ENCODE assay signal across 40 cellular contexts in genomic region chr16:1050466-1050865, GRCh38. TPM values are rescaled to one million over a fixed set of nuclear protein-coding genes. Genes with fewer than 3 reads are reported as not detected.
"Had no signal": no experiment of that assay in that cellular context is flagged by ENCODE, and none has a peak within 500 bp of the region (broad histone marks: within the 10 kb centered on the region; RNA-seq: fewer than 3 reads in every experiment).

No MANE protein-coding gene starts in this region.

- H3K27ac Mint-ChIP-seq: activated CD4-positive, alpha-beta memory T cell treated with anti-CD3 and anti-CD28 coated beads for 36 hours; activated CD4-positive, alpha-beta T cell treated with anti-CD3 and anti-CD28 coated beads for 36 hours; activated CD4-positive, alpha-beta T cell treated with anti-CD3 and anti-CD28 coated beads, Interleukin-2, amount 10 ng/mL, durations not matched to agents 24 days and 14 days; activated CD8-positive, alpha-beta memory T cell treated with anti-CD3 and anti-CD28 coated beads, Interleukin-2, amount 10 ng/mL, durations not matched to agents 7 days and 5 days; activated CD8-positive, alpha-beta T cell treated with anti-CD3 and anti-CD28 coated beads, Interleukin-2, amount 10 ng/mL, durations not matched to agents 7 days and 5 days; activated naive CD4-positive, alpha-beta T cell treated with anti-CD3 and anti-CD28 coated beads, Interleukin-2, amount 10 ng/mL, durations not matched to agents 7 days and 5 days; activated naive CD4-positive, alpha-beta T cell treated with anti-CD3 and anti-CD28 coated beads, Interleukin-2, amount 50 U/mL, for 72 hours; activated naive CD8-positive, alpha-beta T cell treated with anti-CD3 and anti-CD28 coated beads, Interleukin-2, amount 10 ng/mL, durations not matched to agents 7 days and 5 days; activated T-helper 1 cell treated with anti-CD3 and anti-CD28 coated beads, Interleukin-12 subunit alpha, Interleukin-12 subunit beta, Interleukin-2, Interleukin-4 antibody, amounts not matched to agents 30 ng/mL and 10 ng/mL and 1 ng/mL, durations not matched to agents 14 hours and 24 hours and 36 hours; activated T-helper 2 cell treated with anti-CD3 and anti-CD28 coated beads, Interferon-gamma antibody, Interleukin-2, Interleukin-4, amounts not matched to agents 10 μg/mL and 5 μg/mL and 100 μg/mL, durations not matched to agents 14 hours and 24 hours and 36 hours; effector memory CD8-positive, alpha-beta T cell; T-cell; T-helper 1 cell treated with Interleukin-12 subunit alpha and Interleukin-12 subunit beta and Interleukin-4 antibody, amounts not matched to agents 30 μg/mL and 1 μg/mL, for 36 hours; T-helper 2 cell treated with Interferon-gamma antibody and Interleukin-4, amounts not matched to agents 5 μg/mL and 100 μg/mL, for 36 hours had no signal

- H3K36me3 Mint-ChIP-seq: activated CD4-positive, alpha-beta memory T cell treated with anti-CD3 and anti-CD28 coated beads for 36 hours; activated CD8-positive, alpha-beta memory T cell treated with anti-CD3 and anti-CD28 coated beads, Interleukin-2, amount 10 ng/mL, durations not matched to agents 7 days and 5 days; activated naive CD4-positive, alpha-beta T cell treated with anti-CD3 and anti-CD28 coated beads, Interleukin-2, amount 10 ng/mL, durations not matched to agents 7 days and 5 days; activated naive CD4-positive, alpha-beta T cell treated with anti-CD3 and anti-CD28 coated beads, Interleukin-2, amount 50 U/mL, for 72 hours; activated naive CD8-positive, alpha-beta T cell treated with anti-CD3 and anti-CD28 coated beads, Interleukin-2, amount 10 ng/mL, durations not matched to agents 7 days and 5 days; brain; T-cell had no signal

- H3K4me3 Mint-ChIP-seq: activated CD4-positive, alpha-beta memory T cell treated with anti-CD3 and anti-CD28 coated beads for 36 hours; activated CD4-positive, alpha-beta T cell treated with anti-CD3 and anti-CD28 coated beads for 36 hours; activated CD4-positive, alpha-beta T cell treated with anti-CD3 and anti-CD28 coated beads, Interleukin-2, amount 10 ng/mL, durations not matched to agents 24 days and 14 days; activated CD8-positive, alpha-beta memory T cell treated with anti-CD3 and anti-CD28 coated beads, Interleukin-2, amount 10 ng/mL, durations not matched to agents 7 days and 5 days; activated CD8-positive, alpha-beta T cell treated with anti-CD3 and anti-CD28 coated beads, Interleukin-2, amount 10 ng/mL, durations not matched to agents 7 days and 5 days; activated naive CD4-positive, alpha-beta T cell treated with anti-CD3 and anti-CD28 coated beads, Interleukin-2, amount 10 ng/mL, durations not matched to agents 7 days and 5 days; activated naive CD8-positive, alpha-beta T cell treated with anti-CD3 and anti-CD28 coated beads, Interleukin-2, amount 10 ng/mL, durations not matched to agents 7 days and 5 days; activated T-helper 1 cell treated with anti-CD3 and anti-CD28 coated beads, Interleukin-12 subunit alpha, Interleukin-12 subunit beta, Interleukin-2, Interleukin-4 antibody, amounts not matched to agents 30 ng/mL and 10 ng/mL and 1 ng/mL, durations not matched to agents 14 hours and 24 hours and 36 hours; brain; central memory CD8-positive, alpha-beta T cell; effector memory CD8-positive, alpha-beta T cell; T-cell; T-helper 1 cell treated with Interleukin-12 subunit alpha and Interleukin-12 subunit beta and Interleukin-4 antibody, amounts not matched to agents 30 μg/mL and 1 μg/mL, for 36 hours; T-helper 2 cell treated with Interferon-gamma antibody and Interleukin-4, amounts not matched to agents 5 μg/mL and 100 μg/mL, for 36 hours had no signal

- H3K27me3 Mint-ChIP-seq: activated CD4-positive, alpha-beta memory T cell treated with anti-CD3 and anti-CD28 coated beads for 36 hours; activated CD4-positive, alpha-beta T cell treated with anti-CD3 and anti-CD28 coated beads for 36 hours; activated CD4-positive, alpha-beta T cell treated with anti-CD3 and anti-CD28 coated beads, Interleukin-2, amount 10 ng/mL, durations not matched to agents 24 days and 14 days; activated CD8-positive, alpha-beta memory T cell treated with anti-CD3 and anti-CD28 coated beads, Interleukin-2, amount 10 ng/mL, durations not matched to agents 7 days and 5 days; activated naive CD4-positive, alpha-beta T cell treated with anti-CD3 and anti-CD28 coated beads, Interleukin-2, amount 10 ng/mL, durations not matched to agents 7 days and 5 days; activated naive CD8-positive, alpha-beta T cell treated with anti-CD3 and anti-CD28 coated beads, Interleukin-2, amount 10 ng/mL, durations not matched to agents 7 days and 5 days; brain; central memory CD8-positive, alpha-beta T cell; T-cell had no signal

- H3K27me3 ChIP-seq: ascending aorta, cardiac muscle cell had no signal

- H3K4me1 ChIP-seq: breast epithelium had no signal

- H3K36me3 ChIP-seq: ascending aorta, breast epithelium, cardiac muscle cell, esophagus muscularis mucosa, gastroesophageal sphincter, WERI-Rb-1 had no signal

- H3K4me3 ChIP-seq: ascending aorta, breast epithelium, cardiac muscle cell, esophagus muscularis mucosa, gastroesophageal sphincter had no signal

- DNase-seq: activated CD4-positive, alpha-beta memory T cell treated with anti-CD3 and anti-CD28 coated beads for 36 hours; activated CD4-positive, alpha-beta T cell treated with anti-CD3 and anti-CD28 coated beads for 36 hours; activated CD4-positive, alpha-beta T cell treated with anti-CD3 and anti-CD28 coated beads, Interleukin-2, amount 10 ng/mL, durations not matched to agents 24 days and 14 days; activated CD4-positive, CD25-positive, alpha-beta regulatory T cell; activated CD4-positive, CD25-positive, alpha-beta regulatory T cell treated with anti-CD3 and anti-CD28 coated beads, Interleukin-2, amount 50 U/mL, for 72 hours; activated CD8-positive, alpha-beta memory T cell treated with anti-CD3 and anti-CD28 coated beads, Interleukin-2, amount 10 ng/mL, durations not matched to agents 7 days and 5 days; activated CD8-positive, alpha-beta memory T cell treated with anti-CD3 and anti-CD28 coated beads, Interleukin-2, amount 50 U/mL, for 4 hours; activated CD8-positive, alpha-beta T cell treated with anti-CD3 and anti-CD28 coated beads, Interleukin-2, amount 10 ng/mL, durations not matched to agents 7 days and 5 days; activated effector memory CD4-positive, alpha-beta T cell treated with anti-CD3 and anti-CD28 coated beads, Interleukin-2, amount 50 U/mL, for 16 hours; activated naive CD4-positive, alpha-beta T cell treated with anti-CD3 and anti-CD28 coated beads, Interleukin-2, amount 10 ng/mL, durations not matched to agents 7 days and 5 days; activated naive CD8-positive, alpha-beta T cell treated with anti-CD3 and anti-CD28 coated beads, Interleukin-2, amount 10 ng/mL, durations not matched to agents 7 days and 5 days; activated T-cell treated with anti-CD3 and anti-CD28 coated beads, Interleukin-2, amount 50 U/mL, for 1 hour; activated T-cell treated with anti-CD3 and anti-CD28 coated beads, Interleukin-2, amount 50 U/mL, for 48 hours; cortex of kidney; dermis blood vessel endothelial cell; effector CD4-positive, alpha-beta T cell; effector memory CD8-positive, alpha-beta T cell; erythroblast; foreskin melanocyte; head of caudate nucleus; SW 1271; T-cell; T1000; WERI-Rb-1 had no signal

- ATAC-seq: activated CD4-positive, alpha-beta T cell treated with anti-CD3 and anti-CD28 coated beads for 36 hours; activated CD8-positive, alpha-beta memory T cell treated with anti-CD3 and anti-CD28 coated beads, Interleukin-2, amount 10 ng/mL, durations not matched to agents 7 days and 5 days; activated CD8-positive, alpha-beta T cell treated with anti-CD3 and anti-CD28 coated beads, Interleukin-2, amount 10 ng/mL, durations not matched to agents 7 days and 5 days; activated naive CD4-positive, alpha-beta T cell treated with anti-CD3 and anti-CD28 coated beads, Interleukin-2, amount 50 U/mL, for 72 hours; effector memory CD8-positive, alpha-beta T cell; gastroesophageal sphincter; T-cell had no signal

- H3K9me3 ChIP-seq: ascending aorta, esophagus muscularis mucosa, gastroesophageal sphincter had no signal

- H3K4me1 Mint-ChIP-seq: activated CD4-positive, alpha-beta T cell treated with anti-CD3 and anti-CD28 coated beads for 36 hours; activated CD4-positive, alpha-beta T cell treated with anti-CD3 and anti-CD28 coated beads, Interleukin-2, amount 10 ng/mL, durations not matched to agents 24 days and 14 days; activated CD8-positive, alpha-beta memory T cell treated with anti-CD3 and anti-CD28 coated beads, Interleukin-2, amount 10 ng/mL, durations not matched to agents 7 days and 5 days; activated naive CD4-positive, alpha-beta T cell treated with anti-CD3 and anti-CD28 coated beads, Interleukin-2, amount 10 ng/mL, durations not matched to agents 7 days and 5 days; activated naive CD8-positive, alpha-beta T cell treated with anti-CD3 and anti-CD28 coated beads, Interleukin-2, amount 10 ng/mL, durations not matched to agents 7 days and 5 days; central memory CD8-positive, alpha-beta T cell; T-cell had no signal

- H3K27ac ChIP-seq: ascending aorta, breast epithelium, cardiac muscle cell, esophagus muscularis mucosa, gastroesophageal sphincter, WERI-Rb-1 had no signal

- FAIRE-seq: colon had no signal

- H3K9me3 Mint-ChIP-seq: activated CD4-positive, alpha-beta memory T cell treated with anti-CD3 and anti-CD28 coated beads for 36 hours; activated CD4-positive, alpha-beta T cell treated with anti-CD3 and anti-CD28 coated beads, Interleukin-2, amount 10 ng/mL, durations not matched to agents 24 days and 14 days; activated naive CD4-positive, alpha-beta T cell treated with anti-CD3 and anti-CD28 coated beads, Interleukin-2, amount 10 ng/mL, durations not matched to agents 7 days and 5 days; activated naive CD4-positive, alpha-beta T cell treated with anti-CD3 and anti-CD28 coated beads, Interleukin-2, amount 50 U/mL, for 72 hours; activated naive CD8-positive, alpha-beta T cell treated with anti-CD3 and anti-CD28 coated beads, Interleukin-2, amount 10 ng/mL, durations not matched to agents 7 days and 5 days; activated T-helper 1 cell treated with anti-CD3 and anti-CD28 coated beads, Interleukin-12 subunit alpha, Interleukin-12 subunit beta, Interleukin-2, Interleukin-4 antibody, amounts not matched to agents 30 ng/mL and 10 ng/mL and 1 ng/mL, durations not matched to agents 14 hours and 24 hours and 36 hours; activated T-helper 2 cell treated with anti-CD3 and anti-CD28 coated beads, Interferon-gamma antibody, Interleukin-2, Interleukin-4, amounts not matched to agents 10 μg/mL and 5 μg/mL and 100 μg/mL, durations not matched to agents 14 hours and 24 hours and 36 hours; central memory CD8-positive, alpha-beta T cell; effector memory CD8-positive, alpha-beta T cell; T-cell; T-helper 1 cell treated with Interleukin-12 subunit alpha and Interleukin-12 subunit beta and Interleukin-4 antibody, amounts not matched to agents 30 μg/mL and 1 μg/mL, for 36 hours; T-helper 2 cell treated with Interferon-gamma antibody and Interleukin-4, amounts not matched to agents 5 μg/mL and 100 μg/mL, for 36 hours had no signal

RNA-seq across cellular contexts. Expression of gene SSTR5, which starts 22.1 kb away (rescaled TPM):
- total RNA-seq: activated CD4-positive, alpha-beta memory T cell treated with anti-CD3 and anti-CD28 coated beads for 36 hours; activated CD4-positive, alpha-beta T cell treated with anti-CD3 and anti-CD28 coated beads for 36 hours; activated CD4-positive, alpha-beta T cell treated with anti-CD3 and anti-CD28 coated beads, Interleukin-2, amount 10 ng/mL, durations not matched to agents 24 days and 14 days; activated CD8-positive, alpha-beta memory T cell treated with anti-CD3 and anti-CD28 coated beads for 36 hours; activated CD8-positive, alpha-beta memory T cell treated with anti-CD3 and anti-CD28 coated beads, Interleukin-2, amount 10 ng/mL, durations not matched to agents 7 days and 5 days; activated CD8-positive, alpha-beta T cell treated with anti-CD3 and anti-CD28 coated beads, Interleukin-2, amount 10 ng/mL, durations not matched to agents 7 days and 5 days; activated naive CD4-positive, alpha-beta T cell treated with anti-CD3 and anti-CD28 coated beads, Interleukin-2, amount 50 U/mL, for 72 hours; activated naive CD8-positive, alpha-beta T cell treated with anti-CD3 and anti-CD28 coated beads, Interleukin-2, amount 10 ng/mL, durations not matched to agents 7 days and 5 days; activated T-helper 1 cell treated with anti-CD3 and anti-CD28 coated beads, Interleukin-12 subunit alpha, Interleukin-12 subunit beta, Interleukin-2, Interleukin-4 antibody, amounts not matched to agents 30 ng/mL and 10 ng/mL and 1 ng/mL, durations not matched to agents 14 hours and 24 hours and 36 hours; activated T-helper 2 cell treated with anti-CD3 and anti-CD28 coated beads, Interferon-gamma antibody, Interleukin-2, Interleukin-4, amounts not matched to agents 10 μg/mL and 5 μg/mL and 100 μg/mL, durations not matched to agents 14 hours and 24 hours and 36 hours; ascending aorta; breast epithelium; cardiac muscle cell; chondrocyte; esophagus muscularis mucosa; gastroesophageal sphincter; glomerular endothelial cell; T-cell had no signal
- polyA plus RNA-seq: cardiac muscle cell had no signal

RNA-seq across cellular contexts. Expression of gene C1QTNF8, which starts 45.6 kb away (rescaled TPM):
- total RNA-seq: activated CD4-positive, alpha-beta memory T cell treated with anti-CD3 and anti-CD28 coated beads for 36 hours; activated CD4-positive, alpha-beta T cell treated with anti-CD3 and anti-CD28 coated beads for 36 hours; activated CD4-positive, alpha-beta T cell treated with anti-CD3 and anti-CD28 coated beads, Interleukin-2, amount 10 ng/mL, durations not matched to agents 24 days and 14 days; activated CD8-positive, alpha-beta memory T cell treated with anti-CD3 and anti-CD28 coated beads for 36 hours; activated CD8-positive, alpha-beta memory T cell treated with anti-CD3 and anti-CD28 coated beads, Interleukin-2, amount 10 ng/mL, durations not matched to agents 7 days and 5 days; activated CD8-positive, alpha-beta T cell treated with anti-CD3 and anti-CD28 coated beads, Interleukin-2, amount 10 ng/mL, durations not matched to agents 7 days and 5 days; activated naive CD4-positive, alpha-beta T cell treated with anti-CD3 and anti-CD28 coated beads, Interleukin-2, amount 50 U/mL, for 72 hours; activated naive CD8-positive, alpha-beta T cell treated with anti-CD3 and anti-CD28 coated beads, Interleukin-2, amount 10 ng/mL, durations not matched to agents 7 days and 5 days; activated T-helper 1 cell treated with anti-CD3 and anti-CD28 coated beads, Interleukin-12 subunit alpha, Interleukin-12 subunit beta, Interleukin-2, Interleukin-4 antibody, amounts not matched to agents 30 ng/mL and 10 ng/mL and 1 ng/mL, durations not matched to agents 14 hours and 24 hours and 36 hours; activated T-helper 2 cell treated with anti-CD3 and anti-CD28 coated beads, Interferon-gamma antibody, Interleukin-2, Interleukin-4, amounts not matched to agents 10 μg/mL and 5 μg/mL and 100 μg/mL, durations not matched to agents 14 hours and 24 hours and 36 hours; ascending aorta; breast epithelium; chondrocyte; dermis blood vessel endothelial cell; esophagus muscularis mucosa; gastroesophageal sphincter; glomerular endothelial cell; T-cell had no signal
- polyA plus RNA-seq: cardiac muscle cell had no signal
